Comparison of ENCODE assay signal across 16 cellular contexts in the genomic region with DNA sequence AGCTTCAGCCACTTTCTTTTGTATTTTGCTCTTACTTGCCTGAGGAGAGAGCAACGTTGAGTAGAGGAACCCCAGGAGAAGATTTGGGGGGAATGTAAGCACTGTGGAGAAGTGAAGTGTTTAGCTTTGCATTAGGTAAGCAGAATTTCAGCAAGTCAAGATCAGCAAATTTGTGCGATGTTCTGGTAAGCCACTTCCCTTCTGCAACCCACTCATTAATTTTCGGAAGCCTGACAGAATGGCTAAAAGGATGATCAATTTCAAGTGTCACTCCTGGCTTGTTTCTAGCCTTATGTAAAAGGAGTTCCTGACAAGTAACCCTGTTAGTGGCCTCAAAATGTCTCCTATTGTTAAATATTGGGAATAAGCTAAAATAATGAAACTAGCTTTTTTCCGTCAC. TPM values are rescaled to one million over a fixed set of nuclear protein-coding genes. Genes with fewer than 3 reads are reported as not detected.
DNase-seq lines count a peak whose midpoint lies in the region; ATAC-seq and TF ChIP-seq lines count a peak whose summit lies in the region.
"Had no signal": no experiment of that assay in that cellular context is flagged by ENCODE, and none has a peak within 500 bp of the region (broad histone marks: within the 10 kb centered on the region; RNA-seq: fewer than 3 reads in every experiment).

No MANE protein-coding gene starts in this region.

- TF ChIP-seq CTCF in progenitor cell of endocrine pancreas (IDR thresholded peaks at IDR 0.05; ENCODE audit: unreplicated experiment), result no peak

- H3K9me3 Mint-ChIP-seq in progenitor cell of endocrine pancreas (ENCODE audit: low read depth), result no peaks in the 10 kb centered on the region

- no peaks in the 10 kb centered on the region for H3K4me1 ChIP-seq in HAP-1
- H3K4me1 ChIP-seq: SJSA1 had no signal

- H3K27me3 ChIP-seq in HAP-1 (ENCODE audit: low read depth), result no peaks in the 10 kb centered on the region
- H3K27me3 ChIP-seq: SJSA1 had no signal

- no peak overlapping the region for H3K4me3 ChIP-seq in HAP-1
- H3K4me3 ChIP-seq: SJSA1 had no signal

- DNase-seq in progenitor cell of endocrine pancreas (ENCODE audit: low spot score, unreplicated experiment), result no peak
- no peak for DNase-seq in GM19238 (ENCODE audit: insufficient read length, low spot score)
- no peak for DNase-seq in HAP-1 (ENCODE audit: low spot score in 2 of 2)
- DNase-seq in NCI-H1092 (lab: John Stamatoyannopoulos, UW), result no peak
- DNase-seq: COR-L47, HCEC 1CT, IMR-90, Karpas-422, NCI-H1417, NCI-H1930, NCI-H526 treated with DMSO at 0.1 percent for 48 hours had no signal

- H3K4me1 Mint-ChIP-seq in progenitor cell of endocrine pancreas (ENCODE audit: low read depth), result peaks cover 7% of the 10 kb centered on the region
- H3K4me1 Mint-ChIP-seq: CD14-positive monocyte had no signal

- no peaks in the 10 kb centered on the region for H3K27me3 Mint-ChIP-seq in progenitor cell of endocrine pancreas

- in situ Hi-C loops in HAP-1 (cut with MboI; ENCODE audit: low sequenced_read_pairs), result no loop called here

- peak overlapping the region; percentile 36 for H3K27ac Mint-ChIP-seq in progenitor cell of endocrine pancreas
- H3K27ac Mint-ChIP-seq: CD14-positive monocyte had no signal

- H3K36me3 Mint-ChIP-seq in progenitor cell of endocrine pancreas (ENCODE audit: insufficient read depth), result no peaks in the 10 kb centered on the region
- H3K36me3 Mint-ChIP-seq: CD14-positive monocyte had no signal

- no peak overlapping the region for H3K4me3 Mint-ChIP-seq in progenitor cell of endocrine pancreas (ENCODE audit: low read depth)
- H3K4me3 Mint-ChIP-seq: CD14-positive monocyte had no signal

- peak; percentile 30 for ATAC-seq in GM18517 (IDR thresholded peaks at IDR 0.05; ENCODE audit: unreplicated experiment)
- ATAC-seq in GM19452 (IDR thresholded peaks at IDR 0.05; ENCODE audit: unreplicated experiment), result peak; percentile 33
- ATAC-seq in HG03432 (IDR thresholded peaks at IDR 0.05; ENCODE audit: unreplicated experiment), result peak; percentile 29

- H3K9me3 ChIP-seq in HAP-1, result no peaks in the 10 kb centered on the region
- H3K9me3 ChIP-seq: SJSA1 had no signal

- no peaks in the 10 kb centered on the region for H3K36me3 ChIP-seq in HAP-1 (replicated peaks)
- H3K36me3 ChIP-seq: SJSA1 had no signal

RNA-seq across cellular contexts. Expression of gene NXPH1, which starts 48.5 kb away (rescaled TPM):
- not detected in 2 replicates for total RNA-seq in progenitor cell of endocrine pancreas
- total RNA-seq: IMR-90, SJSA1 had no signal
